8 cellular contexts compared by ENCODE assay signal in the genomic region with DNA sequence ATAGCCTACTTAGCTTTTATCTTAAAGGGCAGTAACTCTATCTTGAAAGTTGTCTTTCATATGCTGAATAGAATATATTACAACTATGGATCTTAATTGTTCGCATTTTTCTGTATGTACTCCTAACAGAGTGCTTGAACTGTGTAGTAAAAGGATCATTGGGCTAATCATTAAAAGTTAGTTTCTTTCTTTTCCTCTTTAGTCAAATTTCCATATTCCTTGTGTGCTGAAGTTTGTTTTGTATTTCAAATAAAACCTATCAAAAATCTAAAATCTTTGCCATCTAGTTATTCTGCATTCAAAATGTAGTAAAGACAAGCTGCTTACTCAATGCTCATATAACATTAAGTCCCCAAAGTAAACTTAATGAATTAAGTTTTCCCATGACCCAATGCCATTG.
"Had no signal": no experiment of that assay in that cellular context is flagged by ENCODE, and none has a peak within 500 bp of the region (broad histone marks: within the 10 kb centered on the region; RNA-seq: fewer than 3 reads in every experiment).

No MANE protein-coding gene starts in this region.

- FAIRE-seq: G401.6, GM12878, GM12891, GM12892, GM18507, GM19239 had no signal

- ATAC-seq: GM12878 had no signal

- DNase-seq: GDM1, GF-D8 had no signal

- H3K4me3 ChIP-seq: GM12878 had no signal
